ENCODE assay signal across 1 cellular context in genomic region chr1:205812878-205813754, GRCh38.
TF ChIP-seq lines count a peak whose summit lies in the region.

SLC41A1 (minus strand) TSS chr1:205813198; CDS start chr1:205810441, 2,757 bp downstream.

TF ChIP-seq in K562, 482 proteins besides CTCF, POLR2A, EP300 and RAD21 (continued from another document and continues in another):
- TF ChIP-seq PKNOX1 (IDR thresholded peaks at IDR 0.05) (peak; percentile 99), MYNN (IDR thresholded peaks at IDR 0.05) (0 out of 2 replicates have a peak, but pooled peaks have one; percentile 24), MYNN (CRISPR knock-in tag; IDR thresholded peaks at IDR 0.05) (no peak), FOXK1 (CRISPR knock-in tag; IDR thresholded peaks at IDR 0.05; ENCODE audit: borderline replicate concordance) (0 out of 2 replicates have a peak, but pooled peaks have one; percentile 30), TAF1 (IDR thresholded peaks at IDR 0.05; ENCODE audit: control insufficient read depth, extremely low read depth, insufficient read depth, low read length, severe bottlenecking) (peak; percentile 34), EP400 (IDR thresholded peaks at IDR 0.05) (peak; percentile 61; the same call in 1 of the 2 replicates), L3MBTL2 (IDR thresholded peaks at IDR 0.05) (peak; percentile 79), ZNF436 (CRISPR knock-in tag; IDR thresholded peaks at IDR 0.05) (no peak), ZNF174 (CRISPR knock-in tag; IDR thresholded peaks at IDR 0.05) (no peak), ATF7 (IDR thresholded peaks at IDR 0.05) (peak; percentile 86), CHD2 (IDR thresholded peaks at IDR 0.05; ENCODE audit: low read depth, low read length) (peak; percentile 69), ZBTB17 (CRISPR knock-in tag; IDR thresholded peaks at IDR 0.05) (peak; percentile 58; the same call in 1 of the 2 replicates), ZBTB34 (CRISPR knock-in tag; IDR thresholded peaks at IDR 0.05) (no peak), TEAD1 (CRISPR knock-in tag; IDR thresholded peaks at IDR 0.05) (0 out of 4 replicates have a peak, but pooled peaks of 1 of the 2 experiments have one; percentile 3), ZNF280B (CRISPR knock-in tag; IDR thresholded peaks at IDR 0.05) (no peak), ATF1 (CRISPR knock-in tag; IDR thresholded peaks at IDR 0.05) (no peak; the same call in 1 of the 2 replicates), ATF1 (tag; IDR thresholded peaks at IDR 0.05) (peak; percentile 81), NR2C2 (CRISPR knock-in tag; IDR thresholded peaks at IDR 0.05) (no peak), NR2C2 (tag; IDR thresholded peaks at IDR 0.05) (peak; percentile 56; the same call in 1 of the 2 replicates), BRF2 (IDR thresholded peaks at IDR 0.05; ENCODE audit: borderline replicate concordance, insufficient read depth, insufficient read length) (no peak), ZBTB26 (CRISPR knock-in tag; IDR thresholded peaks at IDR 0.05) (no peak), HEY1 (CRISPR knock-in tag; IDR thresholded peaks at IDR 0.05; ENCODE audit: borderline replicate concordance) (no peak), ZNF124 (CRISPR knock-in tag; IDR thresholded peaks at IDR 0.05) (no peak), HNRNPLL (IDR thresholded peaks at IDR 0.05; ENCODE audit: low read depth, low read length, poor library complexity, severe bottlenecking) (peak; percentile 49), REST (CRISPR knock-in tag; IDR thresholded peaks at IDR 0.05; ENCODE audit: low read depth) (0 out of 2 replicates have a peak, but pooled peaks have one; percentile 17), FOXP1 (CRISPR knock-in tag; IDR thresholded peaks at IDR 0.05) (0 out of 2 replicates have a peak, but pooled peaks have one; percentile 50), SP2 (IDR thresholded peaks at IDR 0.05; ENCODE audit: extremely low read depth, low read depth, low read length, poor library complexity, severe bottlenecking) (peak; percentile 75), CXXC5 (CRISPR knock-in tag; IDR thresholded peaks at IDR 0.05) (peak; percentile 83), ZNF318 (IDR thresholded peaks at IDR 0.05; ENCODE audit: borderline replicate concordance in 1 of 2, low read depth in 1 of 2) (no peak), XRCC3 (IDR thresholded peaks at IDR 0.05) (no peak), ZBTB7A (IDR thresholded peaks at IDR 0.05; ENCODE audit: borderline replicate concordance, control insufficient read depth, low read depth, low read length) (no peak), ASH1L (IDR thresholded peaks at IDR 0.05; ENCODE audit: borderline replicate concordance, low read depth, partially characterized antibody) (no peak), TARDBP (IDR thresholded peaks at IDR 0.05) (peak; percentile 29; the same call in 1 of the 2 replicates), GTF2F1 (IDR thresholded peaks at IDR 0.05; ENCODE audit: low read depth, low read length) (0 out of 2 replicates have a peak, but pooled peaks have one; percentile 23), PHF8 (IDR thresholded peaks at IDR 0.05; ENCODE audit: borderline replicate concordance, low read length) (peak; percentile 65; the same call in 1 of the 2 replicates), NRF1 (conservative IDR thresholded peaks at IDR 0.05 in 1 of 2, IDR thresholded peaks at IDR 0.05 in 1 of 2) (peak; percentile 63 to 69; a peak in 2 of 4 replicates), ZBTB11 (CRISPR knock-in tag; IDR thresholded peaks at IDR 0.05) (0 out of 6 replicates have a peak, but pooled peaks of 1 of the 3 experiments have one; percentile 52), MBD2 (IDR thresholded peaks at IDR 0.05; ENCODE audit: borderline replicate concordance, low read depth) (peak; percentile 78; the same call in 1 of the 2 replicates)
